In genomic region chr16:84158455-84158854, GRCh38 we compare ENCODE assay signal across 20 cellular contexts. TPM values are rescaled to one million over a fixed set of nuclear protein-coding genes. Genes with fewer than 3 reads are reported as not detected.
DNase-seq lines count a peak whose midpoint lies in the region; ATAC-seq, FAIRE-seq and TF ChIP-seq lines count a peak whose summit lies in the region.
"Had no signal": no experiment of that assay in that cellular context is flagged by ENCODE, and none has a peak within 500 bp of the region (broad histone marks: within the 10 kb centered on the region; RNA-seq: fewer than 3 reads in every experiment).

No MANE protein-coding gene starts in this region.

- FAIRE-seq in K562 (lab: Jason Lieb, UNC) = no peak
- FAIRE-seq: A204.1, D721Med, G401.6, GM12891, GM19239, HTR-8/SVneo had no signal

- H2AFZ ChIP-seq in K562 (ENCODE audit: low read depth, low read length) = no peak overlapping the region

- peaks cover 2% of the 10 kb centered on the region; the same call in 1 of the 2 replicates for H3K4me1 ChIP-seq in HEK293 (ENCODE audit: control insufficient read depth, insufficient read depth, low read length)
- H3K4me1 ChIP-seq in K562 (replicated peaks in 1 of 2; ENCODE audit: control insufficient read depth in 2 of 2, insufficient read depth in 2 of 2, low read length in 2 of 2) = peaks cover 0 to 4% of the 10 kb centered on the region in 2 experiments; a peak in 1 of 5 replicates
- no peaks in the 10 kb centered on the region for H3K4me1 ChIP-seq in upper lobe of right lung
- no peaks in the 10 kb centered on the region for H3K4me1 ChIP-seq in endodermal cell (ENCODE audit: control insufficient read depth, insufficient read depth, low read length)
- H3K4me1 ChIP-seq: BE2C, Caco-2, HAP-1 had no signal

- TF ChIP-seq EP300 in K562 (IDR thresholded peaks at IDR 0.05; ENCODE audit: low read length) = no peak

- ATAC-seq in K562 (no peak; the same call in 2 of the 3 replicates), upper lobe of right lung (no peak)

- CTCF ChIA-PET in HEK293 (lab: Yijun Ruan, JAX) (interaction anchor here (0.6 kb wide), 2 partner anchors 192 to 492 kb away, joined by 3 to 8 read pairs; no protein-coding TSS in a partner anchor), K562 (lab: Yijun Ruan, JAX; ENCODE audit: low intra/inter-chr PET ratio) (no interaction called here)

- no peak for TF ChIP-seq RAD21 in K562 (CRISPR knock-in tag; conservative IDR thresholded peaks at IDR 0.05 in 1 of 2, IDR thresholded peaks at IDR 0.05 in 1 of 2)

- BruUV-seq in K562 (replicated peaks; lab: Mats Ljungman, UMichigan) = no TSS peak

- no peaks in the 10 kb centered on the region for H3K79me2 ChIP-seq in K562 (ENCODE audit: control insufficient read depth, insufficient read depth, low read length)

- no peak overlapping the region for H3K27ac Mint-ChIP-seq in endodermal cell
- H3K27ac Mint-ChIP-seq: CD4-positive, alpha-beta T cell; IgD-negative memory B cell had no signal

- H3K9me1 ChIP-seq in K562 (ENCODE audit: control insufficient read depth, insufficient read depth, low read length) = no peaks in the 10 kb centered on the region

- H3K27ac ChIP-seq in HEK293 (ENCODE audit: extremely low read depth, low read depth, low read length) = no peak overlapping the region
- no peak overlapping the region for H3K27ac ChIP-seq in K562 (ENCODE audit: extremely low read depth, low read depth, low read length)
- no peak overlapping the region for H3K27ac ChIP-seq in upper lobe of right lung
- H3K27ac ChIP-seq in endodermal cell (ENCODE audit: low read depth, low read length) = no peak overlapping the region
- H3K27ac ChIP-seq: C4-2B had no signal

- H3K9me3 ChIP-seq in HEK293 (ENCODE audit: control insufficient read depth, insufficient read depth, low read depth, low read length) (no peaks in the 10 kb centered on the region), K562 (replicated peaks; ENCODE audit: control insufficient read depth, insufficient read depth, low read depth, low read length) (no peaks in the 10 kb centered on the region), upper lobe of right lung (no peaks in the 10 kb centered on the region), endodermal cell (ENCODE audit: control insufficient read depth, low read length) (no peaks in the 10 kb centered on the region)
- H3K9me3 ChIP-seq: BE2C, Caco-2, HAP-1 had no signal

- no peaks in the 10 kb centered on the region for H4K20me1 ChIP-seq in K562 (replicated peaks; ENCODE audit: control insufficient read depth, insufficient read depth, low read length)

- H3K36me3 ChIP-seq in HEK293 (ENCODE audit: control insufficient read depth in 2 of 2, insufficient read depth in 1 of 2, low read length in 2 of 2) (no peaks in the 10 kb centered on the region), K562 (ENCODE audit: control insufficient read depth, insufficient read depth, low read length) (no peaks in the 10 kb centered on the region), upper lobe of right lung (no peaks in the 10 kb centered on the region), endodermal cell (ENCODE audit: control insufficient read depth, insufficient read depth, low read length) (no peaks in the 10 kb centered on the region)
- H3K36me3 ChIP-seq: BE2C, HAP-1 had no signal

- no peak overlapping the region for H3K4me3 Mint-ChIP-seq in endodermal cell
- H3K4me3 Mint-ChIP-seq: CD4-positive, alpha-beta T cell; IgD-negative memory B cell had no signal

- intact Hi-C loops in K562 (cut with micrococcal nuclease) (no loop called here), upper lobe of right lung (cut with DNase I) (no loop called here)

- H3K9ac ChIP-seq in K562 (ENCODE audit: insufficient read depth in 1 of 2, low read depth in 2 of 2, low read length in 2 of 2) = no peak overlapping the region
- no peak overlapping the region for H3K9ac ChIP-seq in endodermal cell (ENCODE audit: extremely low read depth, low read length, poor library complexity, severe bottlenecking)

- TF ChIP-seq CTCF in HEK293 (tag by site-specific recombination; IDR thresholded peaks at IDR 0.05) (no peak), K562 (IDR thresholded peaks at IDR 0.05 in 2 of 3, conservative IDR thresholded peaks at IDR 0.05 in 1 of 3; ENCODE audit: insufficient read depth in 2 of 3, low read depth in 1 of 3, low read length in 3 of 3) (no peak), upper lobe of right lung (IDR thresholded peaks at IDR 0.05) (no peak), endodermal cell (conservative IDR thresholded peaks at IDR 0.05) (no peak)

- no peaks in the 10 kb centered on the region for H3K4me1 Mint-ChIP-seq in endodermal cell
- H3K4me1 Mint-ChIP-seq: IgD-negative memory B cell had no signal

- no peak for TF ChIP-seq POLR2A in K562 (conservative IDR thresholded peaks at IDR 0.05)

- H3K4me2 ChIP-seq in K562 (ENCODE audit: insufficient read depth, low read length) = no peak overlapping the region

- no peaks in the 10 kb centered on the region for H3K9me3 Mint-ChIP-seq in endodermal cell
- H3K9me3 Mint-ChIP-seq: CD4-positive, alpha-beta T cell had no signal

- DNase-seq in K562 (ENCODE audit: extremely low read depth in 1 of 4, low spot score in 3 of 4) = no peak
- peak; percentile 29 for DNase-seq in upper lobe of right lung
- no peak for DNase-seq in endodermal cell
- no peak for DNase-seq in C1 segment of cervical spinal cord (lab: John Stamatoyannopoulos, UW)
- DNase-seq: ACHN; BE2C; Caco-2; CD4-positive, alpha-beta T cell; KG1 had no signal

- H3K4me3 ChIP-seq in HEK293 (ENCODE audit: low read depth, low read length) (no peak overlapping the region), K562 (no peak overlapping the region), upper lobe of right lung (no peak overlapping the region), endodermal cell (ENCODE audit: low read length) (no peak overlapping the region)
- H3K4me3 ChIP-seq: HAP-1 had no signal

- H3K36me3 Mint-ChIP-seq in endodermal cell (ENCODE audit: low read depth) = no peaks in the 10 kb centered on the region
- H3K36me3 Mint-ChIP-seq: IgD-negative memory B cell had no signal

- WGBS in K562 (ENCODE audit: insufficient coverage, low coverage, missing lambda C conversion rate) = 2% methylated on average over 5 of the region's 5 CpGs
- 80 to 99% methylated on average over 2 to 5 of the region's 5 CpGs for WGBS in endodermal cell (ENCODE audit: insufficient coverage in 1 of 2, insufficient read length in 1 of 2), 2 experiments

- in situ Hi-C loops in K562 (cut with MboI) = no loop called here

- no peaks in the 10 kb centered on the region for H3K27me3 Mint-ChIP-seq in endodermal cell (ENCODE audit: insufficient read depth)

- H3K27me3 ChIP-seq in K562 (ENCODE audit: control insufficient read depth in 2 of 2, insufficient read depth in 2 of 2, low read length in 2 of 2) (peaks cover 37 to 62% of the 10 kb centered on the region in 2 experiments; a peak in 4 of 5 replicates), upper lobe of right lung (peaks cover 23% of the 10 kb centered on the region), endodermal cell (ENCODE audit: control insufficient read depth, insufficient read depth, low read length, poor library complexity, severe bottlenecking) (no peaks in the 10 kb centered on the region)

- POLR2A ChIA-PET in HEK293 (lab: Yijun Ruan, JAX) (no interaction called here), K562 (lab: Yijun Ruan, JAX) (interaction anchor here (0.6 kb wide), 1 partner anchor 21 kb away, joined by 3 read pairs; no protein-coding TSS in a partner anchor)

RNA-seq across cellular contexts. Expression of gene DNAAF1, which starts 13.3 kb away (rescaled TPM):
- total RNA-seq in K562 (2011; cell fraction: chromatin; rRNA removed; ENCODE audit: low replicate concordance) = not detected in 2 replicates
- not detected in 2 replicates for total RNA-seq in K562 (2011; cell fraction: nucleolus; rRNA removed)
- not detected in 2 replicates for total RNA-seq in K562 (2011; cell fraction: nucleoplasm; rRNA removed)
- total RNA-seq in K562 (2014; rRNA removed) (not detected in 2 replicates), K562 (2014; rRNA removed; fragmentation: Illumina TruSeq; extraction: Trizol) (not detected in 2 replicates), K562 (2015; rRNA removed; fragmentation: Illumina TruSeq; extraction: Trizol) (not detected in 2 replicates), K562 (2021) (not detected in 2 replicates), upper lobe of right lung (0.49 TPM), endodermal cell (under 1 TPM; 0.59 to 0.66 TPM)
- polyA plus RNA-seq in K562 (2011; rRNA removed) (not detected in 2 replicates), K562 (2014; fragmentation: Illumina TruSeq; extraction: Trizol) (not detected in 2 replicates), K562 (2014; fragmentation: Nextera tagmentation; extraction: Ambion mirVana) (not detected), K562 (2014; rRNA removed) (0.01 and 0.23 TPM in 2 replicates)
- polyA plus RNA-seq in K562 (2011; cell fraction: cytosol; rRNA removed) = 0.03 TPM in 1 of 2 replicates, not detected in the other
- polyA plus RNA-seq in K562 (2011; cell fraction: nucleus; rRNA removed) = 0.04 and 0.20 TPM in 2 replicates
- 0.14 and 0.18 TPM in 2 replicates for polyA plus RNA-seq in K562 (2012)
- polyA minus RNA-seq in K562 (2011; rRNA and poly(A)+ RNA removed) = not detected in 2 replicates
- polyA minus RNA-seq in K562 (2011; cell fraction: cytosol; rRNA and poly(A)+ RNA removed) = not detected in 2 replicates
- not detected in 2 replicates for polyA minus RNA-seq in K562 (2011; cell fraction: nucleus; rRNA and poly(A)+ RNA removed)
- 0.57 TPM for polyA plus RNA-seq in endodermal cell (2013, experiment 1 of 2)
- polyA plus RNA-seq in endodermal cell (2013, experiment 2 of 2) = 0.54 TPM
- total RNA-seq: CD4-positive, alpha-beta T cell had no signal
- polyA plus RNA-seq: IgD-negative memory B cell had no signal

RNA-seq across cellular contexts. Expression of gene HSDL1, which starts 13.5 kb away (rescaled TPM):
- total RNA-seq in K562 (2011; cell fraction: chromatin; rRNA removed; ENCODE audit: low replicate concordance) = 41.6 and 67.8 TPM in 2 replicates
- total RNA-seq in K562 (2011; cell fraction: nucleolus; rRNA removed) = 17.2 and 22.9 TPM in 2 replicates
- 32.9 and 33.4 TPM in 2 replicates for total RNA-seq in K562 (2011; cell fraction: nucleoplasm; rRNA removed)
- total RNA-seq in K562 (2014; rRNA removed) (19.7 and 20.5 TPM in 2 replicates), K562 (2014; rRNA removed; fragmentation: Illumina TruSeq; extraction: Trizol) (31.5 and 36.4 TPM in 2 replicates), K562 (2015; rRNA removed; fragmentation: Illumina TruSeq; extraction: Trizol) (38.6 and 39.9 TPM in 2 replicates), K562 (2021) (26.4 and 27.7 TPM in 2 replicates), upper lobe of right lung (31.0 TPM), endodermal cell (10 to 100 TPM; 49.5 to 68.3 TPM)
- polyA plus RNA-seq in K562 (2011; rRNA removed) (41.2 and 45.7 TPM in 2 replicates), K562 (2014; fragmentation: Illumina TruSeq; extraction: Trizol) (24.1 and 26.9 TPM in 2 replicates), K562 (2014; fragmentation: Nextera tagmentation; extraction: Ambion mirVana) (10 to 100 TPM; 14.8 to 16.3 TPM), K562 (2014; rRNA removed) (25.8 and 31.0 TPM in 2 replicates)
- 14.2 and 29.2 TPM in 2 replicates for polyA plus RNA-seq in K562 (2011; cell fraction: cytosol; rRNA removed)
- 21.6 and 41.6 TPM in 2 replicates for polyA plus RNA-seq in K562 (2011; cell fraction: nucleus; rRNA removed)
- polyA plus RNA-seq in K562 (2012) = 30.0 and 50.6 TPM in 2 replicates
- polyA minus RNA-seq in K562 (2011; rRNA and poly(A)+ RNA removed) = 44.1 and 45.6 TPM in 2 replicates
- polyA minus RNA-seq in K562 (2011; cell fraction: cytosol; rRNA and poly(A)+ RNA removed) = 13.4 and 18.9 TPM in 2 replicates
- polyA minus RNA-seq in K562 (2011; cell fraction: nucleus; rRNA and poly(A)+ RNA removed) = 8.1 and 13.8 TPM in 2 replicates
- polyA plus RNA-seq in endodermal cell (2013, experiment 1 of 2) = 73.7 TPM
- 66.8 TPM for polyA plus RNA-seq in endodermal cell (2013, experiment 2 of 2)

RNA-seq across cellular contexts. Expression of gene TAF1C, which starts 28.4 kb away (rescaled TPM):
- 116 and 351 TPM in 2 replicates for total RNA-seq in K562 (2011; cell fraction: chromatin; rRNA removed; ENCODE audit: low replicate concordance)
- 244 and 250 TPM in 2 replicates for total RNA-seq in K562 (2011; cell fraction: nucleolus; rRNA removed)
- 152 and 153 TPM in 2 replicates for total RNA-seq in K562 (2011; cell fraction: nucleoplasm; rRNA removed)
- total RNA-seq in K562 (2014; rRNA removed) = 26.2 and 43.0 TPM in 2 replicates
- 7.9 and 9.8 TPM in 2 replicates for total RNA-seq in K562 (2014; rRNA removed; fragmentation: Illumina TruSeq; extraction: Trizol)
- 22.3 and 23.0 TPM in 2 replicates for total RNA-seq in K562 (2015; rRNA removed; fragmentation: Illumina TruSeq; extraction: Trizol)
- total RNA-seq in K562 (2021) = 46.6 and 55.0 TPM in 2 replicates
- 16.7 and 31.2 TPM in 2 replicates for polyA plus RNA-seq in K562 (2011; rRNA removed)
- polyA plus RNA-seq in K562 (2011; cell fraction: cytosol; rRNA removed) = 19.9 and 24.5 TPM in 2 replicates
- 377 and 587 TPM in 2 replicates for polyA plus RNA-seq in K562 (2011; cell fraction: nucleus; rRNA removed)
- polyA plus RNA-seq in K562 (2012) = 49.7 and 55.2 TPM in 2 replicates
- 21.0 and 35.4 TPM in 2 replicates for polyA plus RNA-seq in K562 (2014; fragmentation: Illumina TruSeq; extraction: Trizol)
- polyA plus RNA-seq in K562 (2014; fragmentation: Nextera tagmentation; extraction: Ambion mirVana) = 1 to 10 TPM; 1.5 TPM
- polyA plus RNA-seq in K562 (2014; rRNA removed) = 64.8 and 74.8 TPM in 2 replicates
- polyA minus RNA-seq in K562 (2011; rRNA and poly(A)+ RNA removed) = 15.9 and 16.8 TPM in 2 replicates
- 12.5 and 15.9 TPM in 2 replicates for polyA minus RNA-seq in K562 (2011; cell fraction: cytosol; rRNA and poly(A)+ RNA removed)
- 100 and 102 TPM in 2 replicates for polyA minus RNA-seq in K562 (2011; cell fraction: nucleus; rRNA and poly(A)+ RNA removed)
- total RNA-seq in upper lobe of right lung = 80.2 TPM
- total RNA-seq in endodermal cell = 10 to 100 TPM; 92.0 to 99.8 TPM
- 51.8 TPM for polyA plus RNA-seq in endodermal cell (2013, experiment 1 of 2)
- 37.9 TPM for polyA plus RNA-seq in endodermal cell (2013, experiment 2 of 2)

RNA-seq across cellular contexts. Expression of gene ADAD2, which starts 32.5 kb away (rescaled TPM):
- total RNA-seq in K562 (2011; cell fraction: chromatin; rRNA removed; ENCODE audit: low replicate concordance) = not detected in 2 replicates
- not detected in 2 replicates for total RNA-seq in K562 (2011; cell fraction: nucleolus; rRNA removed)
- total RNA-seq in K562 (2011; cell fraction: nucleoplasm; rRNA removed) = not detected in 2 replicates
- total RNA-seq in K562 (2014; rRNA removed) = not detected in 2 replicates
- not detected in 2 replicates for total RNA-seq in K562 (2014; rRNA removed; fragmentation: Illumina TruSeq; extraction: Trizol)
- total RNA-seq in K562 (2015; rRNA removed; fragmentation: Illumina TruSeq; extraction: Trizol) = not detected in 2 replicates
- total RNA-seq in K562 (2021) = not detected in 2 replicates
- polyA plus RNA-seq in K562 (2011; rRNA removed) = not detected in 2 replicates
- polyA plus RNA-seq in K562 (2011; cell fraction: cytosol; rRNA removed) = not detected in 2 replicates
- polyA plus RNA-seq in K562 (2011; cell fraction: nucleus; rRNA removed) = not detected in 2 replicates
- polyA plus RNA-seq in K562 (2012) = not detected in 2 replicates
- polyA plus RNA-seq in K562 (2014; fragmentation: Illumina TruSeq; extraction: Trizol) = not detected in 2 replicates
- polyA plus RNA-seq in K562 (2014; fragmentation: Nextera tagmentation; extraction: Ambion mirVana) = not detected
- 0.07 TPM in 1 of 2 replicates, not detected in the other for polyA plus RNA-seq in K562 (2014; rRNA removed)
- polyA minus RNA-seq in K562 (2011; rRNA and poly(A)+ RNA removed) = not detected in 2 replicates
- polyA minus RNA-seq in K562 (2011; cell fraction: cytosol; rRNA and poly(A)+ RNA removed) = not detected in 2 replicates
- not detected in 2 replicates for polyA minus RNA-seq in K562 (2011; cell fraction: nucleus; rRNA and poly(A)+ RNA removed)
- total RNA-seq in upper lobe of right lung = 0.52 TPM
- total RNA-seq in endodermal cell = not detected
- polyA plus RNA-seq in endodermal cell (2013, experiment 1 of 2) = 0.21 TPM
- not detected for polyA plus RNA-seq in endodermal cell (2013, experiment 2 of 2)
- total RNA-seq: Caco-2, H4 had no signal
- polyA plus RNA-seq: IgD-negative memory B cell had no signal

RNA-seq across cellular contexts. Expression of gene MBTPS1, which starts 41.7 kb away (rescaled TPM):
- 203 and 232 TPM in 2 replicates for total RNA-seq in K562 (2011; cell fraction: chromatin; rRNA removed; ENCODE audit: low replicate concordance)
- total RNA-seq in K562 (2011; cell fraction: nucleolus; rRNA removed) = 178 and 187 TPM in 2 replicates
- 182 and 207 TPM in 2 replicates for total RNA-seq in K562 (2011; cell fraction: nucleoplasm; rRNA removed)
- total RNA-seq in K562 (2014; rRNA removed) (43.8 and 50.9 TPM in 2 replicates), K562 (2014; rRNA removed; fragmentation: Illumina TruSeq; extraction: Trizol) (31.7 and 32.0 TPM in 2 replicates), K562 (2015; rRNA removed; fragmentation: Illumina TruSeq; extraction: Trizol) (35.7 and 40.3 TPM in 2 replicates), K562 (2021) (46.6 and 53.9 TPM in 2 replicates), upper lobe of right lung (97.5 TPM), endodermal cell (10 to 100 TPM; 59.7 to 62.9 TPM)
- polyA plus RNA-seq in K562 (2011; rRNA removed) (47.5 and 57.6 TPM in 2 replicates), K562 (2014; fragmentation: Illumina TruSeq; extraction: Trizol) (47.5 and 50.6 TPM in 2 replicates), K562 (2014; fragmentation: Nextera tagmentation; extraction: Ambion mirVana) (1 to 10 TPM; 2.8 to 4.3 TPM), K562 (2014; rRNA removed) (47.3 and 52.6 TPM in 2 replicates)
- polyA plus RNA-seq in K562 (2011; cell fraction: cytosol; rRNA removed) = 34.2 and 40.0 TPM in 2 replicates
- 123 and 127 TPM in 2 replicates for polyA plus RNA-seq in K562 (2011; cell fraction: nucleus; rRNA removed)
- 53.2 and 68.8 TPM in 2 replicates for polyA plus RNA-seq in K562 (2012)
- 74.1 and 90.4 TPM in 2 replicates for polyA minus RNA-seq in K562 (2011; rRNA and poly(A)+ RNA removed)
- polyA minus RNA-seq in K562 (2011; cell fraction: cytosol; rRNA and poly(A)+ RNA removed) = 38.7 and 55.3 TPM in 2 replicates
- polyA minus RNA-seq in K562 (2011; cell fraction: nucleus; rRNA and poly(A)+ RNA removed) = 101 and 126 TPM in 2 replicates
- 69.3 TPM for polyA plus RNA-seq in endodermal cell (2013, experiment 1 of 2)
- 64.4 TPM for polyA plus RNA-seq in endodermal cell (2013, experiment 2 of 2)
